In the genomic region with DNA sequence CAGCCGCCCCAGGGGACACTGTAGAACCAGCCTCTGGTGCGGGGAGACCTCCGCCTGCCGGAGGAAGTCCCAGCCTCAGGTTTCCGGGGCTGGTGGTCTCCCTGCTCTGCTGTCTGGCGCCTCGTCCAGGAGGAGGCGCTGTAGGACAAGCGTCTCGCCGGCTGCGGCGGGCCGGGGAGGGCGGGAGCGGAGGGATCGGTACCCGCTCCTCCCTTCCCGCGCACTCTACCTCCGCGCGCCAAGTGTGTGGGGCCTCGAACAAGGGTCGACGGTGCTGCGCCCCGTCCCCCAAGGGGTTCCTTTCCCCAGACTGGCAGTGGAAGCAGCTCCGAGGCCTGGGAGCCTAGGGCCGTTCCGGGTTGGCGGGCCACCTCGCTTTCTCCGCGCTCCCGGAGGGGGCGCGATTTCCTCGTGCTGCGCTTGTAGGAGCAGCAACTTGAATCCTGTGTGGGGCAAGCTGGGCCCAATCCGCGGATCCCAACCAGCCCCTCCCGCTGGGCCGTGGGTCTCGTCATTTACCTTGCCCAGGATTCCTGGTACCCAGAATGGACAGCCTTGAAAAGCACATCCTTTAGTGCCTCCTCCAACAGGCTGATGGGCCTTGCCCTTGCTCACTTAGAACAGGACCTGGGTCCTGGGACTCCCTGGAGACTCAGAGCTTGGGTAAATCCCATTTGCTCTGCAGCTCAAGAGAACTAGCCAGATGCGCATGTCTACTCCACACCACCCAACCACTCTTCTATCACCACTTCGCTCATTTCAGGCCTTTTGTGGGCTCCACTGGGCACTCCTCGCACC, we compare ENCODE assay signal across 8 cellular contexts. TPM values are rescaled to one million over a fixed set of nuclear protein-coding genes. Genes with fewer than 3 reads are reported as not detected.
A peak's percentile ranks its signal among the peaks of the same experiment; 100 is the strongest.
DNase-seq lines count a peak whose midpoint lies in the region; ATAC-seq and TF ChIP-seq lines count a peak whose summit lies in the region.

No MANE protein-coding gene starts in this region.

- H2AFZ ChIP-seq in OCI-LY3 (ENCODE audit: low read depth, low read length), result peak overlapping the region; percentile 64

- DNase-seq in CD8-positive, alpha-beta T cell, result peak; percentile 37 to 79 (median 61)
- DNase-seq in GM19240 (ENCODE audit: insufficient read length, low spot score), result peak; percentile 89
- peak; percentile 82 to 85 for DNase-seq in activated T-cell treated with anti-CD3 and anti-CD28 coated beads, Interleukin-2, amount 50 U/mL, for 48 hours
- peak; percentile 68 for DNase-seq in fibroblast of villous mesenchyme (ENCODE audit: low read depth)
- DNase-seq in nephron progenitor cell, result peak; percentile 92

- H3K9me3 Mint-ChIP-seq in CD8-positive, alpha-beta T cell, result peaks cover 5% of the 10 kb centered on the region
- H3K9me3 Mint-ChIP-seq in nephron progenitor cell, result no peaks in the 10 kb centered on the region

- no peaks in the 10 kb centered on the region for H3K9me3 ChIP-seq in CD8-positive, alpha-beta T cell (ENCODE audit: low read length)
- H3K9me3 ChIP-seq in OCI-LY3 (ENCODE audit: insufficient read depth, low read length) (no peaks in the 10 kb centered on the region), subcutaneous abdominal adipose tissue (ENCODE audit: control insufficient read depth in 5 of 5, low read length in 5 of 5) (no peaks in the 10 kb centered on the region)

- peak; percentile 76 for TF ChIP-seq CTCF in CD8-positive, alpha-beta T cell (IDR thresholded peaks at IDR 0.05)
- peak; percentile 87 for TF ChIP-seq CTCF in OCI-LY3 (IDR thresholded peaks at IDR 0.05; ENCODE audit: low read depth, low read length)
- peak; percentile 81 for TF ChIP-seq CTCF in fibroblast of villous mesenchyme (IDR thresholded peaks at IDR 0.05; ENCODE audit: insufficient read depth, low read depth, low read length)
- peak; percentile 94 for TF ChIP-seq CTCF in nephron progenitor cell (IDR thresholded peaks at IDR 0.05)

- H3K27me3 Mint-ChIP-seq in CD8-positive, alpha-beta T cell (ENCODE audit: low read depth), result peaks cover 80% of the 10 kb centered on the region
- peaks cover 8% of the 10 kb centered on the region for H3K27me3 Mint-ChIP-seq in nephron progenitor cell (ENCODE audit: low read depth, poor library complexity)

- peaks cover 32% of the 10 kb centered on the region for H3K4me1 Mint-ChIP-seq in CD8-positive, alpha-beta T cell (ENCODE audit: low read depth)
- H3K4me1 Mint-ChIP-seq in nephron progenitor cell, result peaks cover 54% of the 10 kb centered on the region

- H3K27ac Mint-ChIP-seq in CD8-positive, alpha-beta T cell, result no peak overlapping the region
- peak overlapping the region; percentile 97 for H3K27ac Mint-ChIP-seq in nephron progenitor cell

- peak; percentile 93 for ATAC-seq in CD8-positive, alpha-beta T cell
- ATAC-seq in HG03354 (IDR thresholded peaks at IDR 0.05; ENCODE audit: poor library complexity, severe bottlenecking, unreplicated experiment), result peak; percentile 95

- H3K4me1 ChIP-seq in CD8-positive, alpha-beta T cell (ENCODE audit: insufficient read depth, low read length), result peaks cover 22% of the 10 kb centered on the region
- H3K4me1 ChIP-seq in OCI-LY3 (ENCODE audit: low read length) (0 out of 2 replicates have a peak, but pooled peaks cover 5% of the 10 kb centered on the region), subcutaneous abdominal adipose tissue (ENCODE audit: control insufficient read depth in 5 of 5, insufficient read depth in 5 of 5, low read length in 5 of 5) (peaks cover 5 to 56% (median 52%) of the 10 kb centered on the region in 5 donors)

- intact Hi-C loops in CD8-positive, alpha-beta T cell (cut with DNase I, micrococcal nuclease), result loop anchor here (1.0 to 5.0 kb wide), 7 partner anchors 315 to 672 kb away; no protein-coding TSS in a partner anchor

- H4K20me1 ChIP-seq in OCI-LY3 (ENCODE audit: insufficient read depth, low read length), result no peaks in the 10 kb centered on the region

- no peaks in the 10 kb centered on the region for H3K36me3 Mint-ChIP-seq in CD8-positive, alpha-beta T cell
- H3K36me3 Mint-ChIP-seq in nephron progenitor cell (ENCODE audit: low read depth), result peaks cover 53% of the 10 kb centered on the region

- POLR2A ChIA-PET in CD8-positive, alpha-beta T cell (lab: Charles Lee), result no interaction called here

- H3K27ac ChIP-seq in CD8-positive, alpha-beta T cell (ENCODE audit: low read depth, low read length), result no peak overlapping the region
- no peak overlapping the region for H3K27ac ChIP-seq in OCI-LY3 (ENCODE audit: low read length)
- peak overlapping the region; percentile 72 for H3K27ac ChIP-seq in subcutaneous abdominal adipose tissue (ENCODE audit: low read depth, low read length)

- H3K79me2 ChIP-seq in OCI-LY3 (ENCODE audit: low read length), result no peaks in the 10 kb centered on the region

- H3K4me3 Mint-ChIP-seq in CD8-positive, alpha-beta T cell, result peak overlapping the region; percentile 8
- H3K4me3 Mint-ChIP-seq in nephron progenitor cell, result peak overlapping the region; percentile 100

- peak overlapping the region; percentile 38 for H3K4me3 ChIP-seq in CD8-positive, alpha-beta T cell (ENCODE audit: low read depth, low read length)
- H3K4me3 ChIP-seq in OCI-LY3 (ENCODE audit: low read length) (peak overlapping the region; percentile 75), fibroblast of villous mesenchyme (ENCODE audit: low read depth, low read length) (peak overlapping the region; percentile 62), subcutaneous abdominal adipose tissue (ENCODE audit: low read depth in 1 of 5, low read length in 5 of 5) (peak overlapping the region; percentile 60 to 77 (median 69))

- H3K36me3 ChIP-seq in CD8-positive, alpha-beta T cell (ENCODE audit: insufficient read depth, low read length), result no peaks in the 10 kb centered on the region
- H3K36me3 ChIP-seq in OCI-LY3 (replicated peaks; ENCODE audit: low read depth, low read length), result no peaks in the 10 kb centered on the region
- no peaks in the 10 kb centered on the region for H3K36me3 ChIP-seq in subcutaneous abdominal adipose tissue (ENCODE audit: control insufficient read depth in 5 of 5, insufficient read depth in 5 of 5, low read length in 5 of 5)

- H3K4me2 ChIP-seq in OCI-LY3 (ENCODE audit: low read length), result peak overlapping the region; percentile 75

- H3K9ac ChIP-seq in OCI-LY3 (ENCODE audit: low read length) (peak overlapping the region; percentile 60), subcutaneous abdominal adipose tissue (ENCODE audit: low read length in 5 of 5) (peak overlapping the region in 4 of 5 donors; percentile 16 to 75 (median 64))

- peaks cover 47% of the 10 kb centered on the region for H3K27me3 ChIP-seq in CD8-positive, alpha-beta T cell (ENCODE audit: insufficient read depth, low read length)
- H3K27me3 ChIP-seq in OCI-LY3 (ENCODE audit: low read depth, low read length) (no peaks in the 10 kb centered on the region), subcutaneous abdominal adipose tissue (ENCODE audit: control insufficient read depth in 5 of 5, insufficient read depth in 4 of 5, low read length in 5 of 5) (peaks cover 0 to 43% (median 5%) of the 10 kb centered on the region in 5 donors)

- CTCF ChIA-PET in CD8-positive, alpha-beta T cell (lab: Charles Lee), result interaction anchor here (0.6 to 6.2 kb wide), 22 partner anchors 8 to 1008 kb away, joined by 3 to 60 read pairs (median 4); a partner anchor contains a TSS

RNA-seq across cellular contexts. Expression of a gene that starts 10.6 kb away (rescaled TPM):
- total RNA-seq in CD8-positive, alpha-beta T cell, result not detected
- 5.5 and 7.8 TPM in 2 replicates for total RNA-seq in fibroblast of villous mesenchyme

RNA-seq across cellular contexts. Expression of a gene that starts 11.2 kb away (rescaled TPM):
- total RNA-seq in CD8-positive, alpha-beta T cell, result not detected
- total RNA-seq in fibroblast of villous mesenchyme, result 11.9 and 15.5 TPM in 2 replicates

RNA-seq across cellular contexts. Expression of a gene that starts 16.4 kb away (rescaled TPM):
- not detected for total RNA-seq in CD8-positive, alpha-beta T cell
- total RNA-seq in fibroblast of villous mesenchyme, result 14.5 and 21.6 TPM in 2 replicates

RNA-seq across cellular contexts. Expression of a gene that starts 18.2 kb away (rescaled TPM):
- not detected for total RNA-seq in CD8-positive, alpha-beta T cell
- total RNA-seq in fibroblast of villous mesenchyme, result 10.6 and 11.2 TPM in 2 replicates

RNA-seq across cellular contexts. Expression of a gene that starts 24.1 kb away (rescaled TPM):
- total RNA-seq in CD8-positive, alpha-beta T cell, result not detected
- total RNA-seq in fibroblast of villous mesenchyme, result 39.9 and 58.7 TPM in 2 replicates

Comparison
In these comparisons a context has a peak if more than half of its experiments do, and no peak if none do; other contexts are left out.
1. RNA of a gene that starts 11.2 kb away (total RNA-seq): 11.9 to 15.5 TPM in fibroblast of villous mesenchyme; not detected in CD8-positive, alpha-beta T cell; every median in the first group is over 10 times any median in the second.
2. RNA of a gene that starts 16.4 kb away (total RNA-seq): 14.5 to 21.6 TPM in fibroblast of villous mesenchyme; not detected in CD8-positive, alpha-beta T cell; every median in the first group is over 10 times any median in the second.
3. Peak in every context shown above with its lines, with median percentiles within 50 percentile points of each other: DNase-seq, H3K4me3 ChIP-seq and CTCF ChIP-seq.